ENCODE assay signal across 9 cellular contexts in genomic region chr17:48613862-48614694, GRCh38. TPM values are rescaled to one million over a fixed set of nuclear protein-coding genes. Genes with fewer than 3 reads are reported as not detected.
A peak's percentile ranks its signal among the peaks of the same experiment; 100 is the strongest.
DNase-seq lines count a peak whose midpoint lies in the region; ATAC-seq and TF ChIP-seq lines count a peak whose summit lies in the region.
"Had no signal": no experiment of that assay in that cellular context is flagged by ENCODE, and none has a peak within 500 bp of the region (broad histone marks: within the 10 kb centered on the region; RNA-seq: fewer than 3 reads in every experiment).

No MANE protein-coding gene starts in this region.

- no peak for ATAC-seq in psoas muscle
- no peak for ATAC-seq in HG02852 (IDR thresholded peaks at IDR 0.05; ENCODE audit: unreplicated experiment)
- ATAC-seq in GM19397 (IDR thresholded peaks at IDR 0.05; ENCODE audit: unreplicated experiment) = no peak
- ATAC-seq: sciatic nerve had no signal

- intact Hi-C loops in psoas muscle (cut with DNase I) = no loop called here

- peaks cover 5 to 97% (median 62%) of the 10 kb centered on the region in 3 donors for H3K27me3 ChIP-seq in psoas muscle (ENCODE audit: insufficient read depth in 3 of 3, low read length in 2 of 3)

- H3K4me1 ChIP-seq in ES-I3 (ENCODE audit: insufficient read depth, low read length) = 0 out of 2 replicates have a peak, but pooled peaks cover 4% of the 10 kb centered on the region
- H3K4me1 ChIP-seq in psoas muscle = peaks cover 17% of the 10 kb centered on the region

- no peaks in the 10 kb centered on the region; the same call in 1 of the 2 replicates for H3K9me3 ChIP-seq in ES-I3 (ENCODE audit: control insufficient read depth, insufficient read depth, low read length)
- H3K9me3 ChIP-seq in psoas muscle = no peaks in the 10 kb centered on the region

- TF ChIP-seq CTCF in coronary artery (IDR thresholded peaks at IDR 0.05) (no peak), psoas muscle (IDR thresholded peaks at IDR 0.05) (no peak)

- H3K36me3 ChIP-seq in ES-I3 (ENCODE audit: insufficient read depth, low read length) = no peaks in the 10 kb centered on the region
- H3K36me3 ChIP-seq in psoas muscle (ENCODE audit: insufficient read depth in 1 of 2, low read depth in 1 of 2) = no peaks in the 10 kb centered on the region

- DNase-seq in RKO (ENCODE audit: low spot score) = peak; percentile 51
- DNase-seq in coronary artery (ENCODE audit: low spot score) = no peak
- no peak for DNase-seq in psoas muscle
- DNase-seq in NAMALWA (ENCODE audit: low spot score) = no peak
- DNase-seq in GOT3 (lab: John Stamatoyannopoulos, UW) = no peak

- peak overlapping the region; percentile 8; the same call in 1 of the 2 replicates for H3K9ac ChIP-seq in ES-I3 (ENCODE audit: low read depth, low read length)

- 6 to 8% (median 8%) methylated on average over 52 to 55 of the region's 55 CpGs for WGBS in psoas muscle, 3 donors

- no peak overlapping the region for H3K27ac ChIP-seq in coronary artery
- no peak overlapping the region for H3K27ac ChIP-seq in psoas muscle

- H3K4me3 ChIP-seq in coronary artery (peak overlapping the region; percentile 41), psoas muscle (peak overlapping the region; percentile 77)

RNA-seq across cellular contexts. Expression of gene HOXB8, which starts 1.0 kb away (rescaled TPM):
- total RNA-seq in psoas muscle = not detected
- polyA plus RNA-seq in psoas muscle = under 1 TPM; 0.05 to 0.10 (median 0.08) TPM

RNA-seq across cellular contexts. Expression of gene HOXB7, which starts 3.3 kb away (rescaled TPM):
- 1 to 10 TPM in 3 of 4 donors, under 1 TPM in 1; 0.85 to 2.0 (median 1.2) TPM for total RNA-seq in psoas muscle
- polyA plus RNA-seq in psoas muscle = 1 to 10 TPM; 1.6 to 3.0 (median 2.8) TPM

RNA-seq across cellular contexts. Expression of gene HOXB6, which starts 9.3 kb away (rescaled TPM):
- 1 to 10 TPM in 2 of 4 donors, under 1 TPM in 2; 0.66 to 3.3 (median 1.2) TPM for total RNA-seq in psoas muscle
- 1 to 10 TPM in 2 of 3 donors, under 1 TPM in 1; 0.80 to 1.6 (median 1.2) TPM for polyA plus RNA-seq in psoas muscle

RNA-seq across cellular contexts. Expression of gene HOXB9, which starts 12.1 kb away (rescaled TPM):
- total RNA-seq in psoas muscle = not detected
- under 1 TPM; 0.01 to 0.10 (median 0.03) TPM for polyA plus RNA-seq in psoas muscle

RNA-seq across cellular contexts. Expression of gene HOXB5, which starts 20.5 kb away (rescaled TPM):
- total RNA-seq in psoas muscle = under 1 TPM in 3 of 4 donors, not detected in 1; 0.17 to 0.71 (median 0.24) TPM
- under 1 TPM; 0.03 to 0.30 (median 0.17) TPM for polyA plus RNA-seq in psoas muscle
